17 cellular contexts compared by ENCODE assay signal in the genomic region with DNA sequence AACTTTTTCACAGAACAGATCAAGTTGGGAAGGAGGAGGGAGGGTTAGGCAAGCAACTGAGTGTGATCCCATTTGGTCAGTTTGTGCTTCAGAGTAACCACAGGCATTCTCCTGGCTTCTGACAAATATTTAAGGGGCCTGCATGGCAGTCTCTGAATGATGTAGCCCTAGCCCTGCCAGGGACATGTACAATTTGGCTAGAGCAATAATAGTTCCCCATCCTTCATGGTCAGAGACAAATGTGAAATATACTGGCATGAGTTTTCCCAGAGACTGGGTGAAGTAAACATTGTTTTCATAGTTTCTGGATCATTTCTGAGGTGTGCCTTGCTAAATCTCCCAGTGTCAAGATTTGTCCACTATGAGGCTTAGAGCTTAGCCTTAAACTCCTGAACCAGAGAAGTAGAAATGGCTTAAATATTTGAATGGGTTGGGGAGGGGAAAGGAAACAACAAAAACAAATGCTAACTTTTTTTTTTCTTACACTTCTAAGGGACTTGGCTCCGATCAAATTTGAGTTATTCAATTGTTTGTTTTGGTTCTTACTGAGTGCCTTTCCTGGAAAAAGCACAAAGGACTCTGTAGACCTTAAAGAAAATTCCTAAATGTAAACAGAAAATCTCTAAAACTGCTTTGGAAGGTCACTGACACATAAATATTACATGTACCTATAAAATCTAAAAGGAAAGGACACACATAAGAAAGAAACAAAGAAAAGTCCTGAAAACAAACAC. TPM values are rescaled to one million over a fixed set of nuclear protein-coding genes. Genes with fewer than 3 reads are reported as not detected.
A peak's percentile ranks its signal among the peaks of the same experiment; 100 is the strongest.
DNase-seq lines count a peak whose midpoint lies in the region; ATAC-seq, FAIRE-seq and TF ChIP-seq lines count a peak whose summit lies in the region.
"Had no signal": no experiment of that assay in that cellular context is flagged by ENCODE, and none has a peak within 500 bp of the region (broad histone marks: within the 10 kb centered on the region; RNA-seq: fewer than 3 reads in every experiment).

No MANE protein-coding gene starts in this region.

- H2AK9ac ChIP-seq in IMR-90 (replicated peaks; ENCODE audit: low read depth, low read length, poor library complexity), result no peak overlapping the region

- no peak for TF ChIP-seq RAD21 in IMR-90 (IDR thresholded peaks at IDR 0.05; ENCODE audit: low read length)

- POLR2A ChIA-PET in IMR-90 (lab: Charles Lee; ENCODE audit: unreplicated experiment), result no interaction called here

- no peak overlapping the region for H2AK5ac ChIP-seq in IMR-90 (ENCODE audit: low read depth, low read length)

- no peak overlapping the region for H2BK5ac ChIP-seq in IMR-90 (ENCODE audit: low read depth, low read length, poor library complexity, severe bottlenecking)

- H4K20me1 ChIP-seq in IMR-90 (ENCODE audit: insufficient read depth, low read length), result no peaks in the 10 kb centered on the region

- no peaks in the 10 kb centered on the region for H3K9me3 Mint-ChIP-seq in activated T-helper 17 cell treated with anti-CD3 and anti-CD28 coated beads, Interleukin-2, amount 50 U/mL, for 72 hours
- H3K9me3 Mint-ChIP-seq: activated T-helper 1 cell treated with anti-CD3 and anti-CD28 coated beads, Interleukin-12 subunit alpha, Interleukin-12 subunit beta, Interleukin-2, Interleukin-4 antibody, amounts not matched to agents 30 ng/mL and 10 ng/mL and 1 ng/mL, durations not matched to agents 14 hours and 24 hours and 36 hours; stimulated activated naive B cell treated with anti-CD40 and anti-IgM and Interleukin-4, amounts not matched to agents 10 μg/mL and 1 μg/mL and 100 μg/mL, for 72 hours had no signal

- no peak for TF ChIP-seq CTCF in IMR-90 (conservative IDR thresholded peaks at IDR 0.05; ENCODE audit: low read depth, low read length)
- TF ChIP-seq CTCF in choroid plexus epithelial cell (conservative IDR thresholded peaks at IDR 0.05; ENCODE audit: low read depth, low read length), result no peak
- TF ChIP-seq CTCF in lower lobe of right lung (IDR thresholded peaks at IDR 0.05), result no peak
- TF ChIP-seq CTCF in tibial artery (IDR thresholded peaks at IDR 0.05), result no peak
- TF ChIP-seq CTCF in D721Med (IDR thresholded peaks at IDR 0.05; ENCODE audit: insufficient read depth, missing control alignments), result no peak

- no peak overlapping the region for H2BK120ac ChIP-seq in IMR-90 (ENCODE audit: low read depth, low read length)

- H3K36me3 ChIP-seq in IMR-90 (ENCODE audit: control insufficient read depth, insufficient read depth, low read length) (peaks cover 2% of the 10 kb centered on the region; the same call in 1 of the 2 replicates), lower lobe of right lung (no peaks in the 10 kb centered on the region), tibial artery (peaks cover 0 to 6% (median 0%) of the 10 kb centered on the region in 3 donors), SJCRH30 (no peaks in the 10 kb centered on the region)

- H2AFZ ChIP-seq in IMR-90 (replicated peaks; ENCODE audit: low read length, poor library complexity), result no peak overlapping the region

- dilution Hi-C loops in IMR-90 (cut with HindIII; ENCODE audit: low sequenced_read_pairs, unreplicated experiment), result no loop called here

- no peak overlapping the region for H3K27ac ChIP-seq in IMR-90 (ENCODE audit: insufficient read depth, low read length)
- no peak overlapping the region for H3K27ac ChIP-seq in lower lobe of right lung
- peak overlapping the region; percentile 65 to 68 for H3K27ac ChIP-seq in tibial artery
- H3K27ac ChIP-seq in SJCRH30, result no peak overlapping the region
- H3K27ac ChIP-seq: cardiac muscle cell, epithelial cell of prostate had no signal

- H3K36me3 Mint-ChIP-seq in activated T-helper 17 cell treated with anti-CD3 and anti-CD28 coated beads, Interleukin-2, amount 50 U/mL, for 72 hours (ENCODE audit: low read depth), result no peaks in the 10 kb centered on the region

- no peak overlapping the region for H2BK15ac ChIP-seq in IMR-90 (ENCODE audit: low read depth, low read length)

- no peak overlapping the region for H4K91ac ChIP-seq in IMR-90 (ENCODE audit: insufficient read depth, low read depth, low read length)

- H3K18ac ChIP-seq in IMR-90 (ENCODE audit: low read depth, low read length), result no peak overlapping the region

- no peaks in the 10 kb centered on the region for H3K27me3 ChIP-seq in IMR-90 (ENCODE audit: control insufficient read depth, insufficient read depth, low read length)
- no peaks in the 10 kb centered on the region for H3K27me3 ChIP-seq in lower lobe of right lung (ENCODE audit: low read depth)
- H3K27me3 ChIP-seq in tibial artery, result no peaks in the 10 kb centered on the region
- H3K27me3 ChIP-seq in SJCRH30, result no peaks in the 10 kb centered on the region
- H3K27me3 ChIP-seq: cardiac muscle cell had no signal

- H3K4me1 ChIP-seq in IMR-90 (ENCODE audit: control insufficient read depth, insufficient read depth, low read length), result peaks cover 2% of the 10 kb centered on the region
- peaks cover 29% of the 10 kb centered on the region for H3K4me1 ChIP-seq in lower lobe of right lung
- H3K4me1 ChIP-seq in tibial artery, result peaks cover 0 to 43% (median 21%) of the 10 kb centered on the region in 4 donors
- no peaks in the 10 kb centered on the region for H3K4me1 ChIP-seq in SJCRH30

- H3K27ac Mint-ChIP-seq in activated T-helper 17 cell treated with anti-CD3 and anti-CD28 coated beads, Interleukin-2, amount 50 U/mL, for 72 hours, result no peak overlapping the region
- H3K27ac Mint-ChIP-seq: activated T-helper 1 cell treated with anti-CD3 and anti-CD28 coated beads, Interleukin-12 subunit alpha, Interleukin-12 subunit beta, Interleukin-2, Interleukin-4 antibody, amounts not matched to agents 30 ng/mL and 10 ng/mL and 1 ng/mL, durations not matched to agents 14 hours and 24 hours and 36 hours; stimulated activated naive B cell treated with anti-CD40 and anti-IgM and Interleukin-4, amounts not matched to agents 10 μg/mL and 1 μg/mL and 100 μg/mL, for 72 hours had no signal

- no CpG with 5 or more reads among the region's 1 CpG for WGBS in IMR-90 (ENCODE audit: extremely low coverage in 2 of 2, insufficient read length in 1 of 2), 2 experiments

- no peak overlapping the region for H4K5ac ChIP-seq in IMR-90 (ENCODE audit: low read depth, low read length)

- H3K23ac ChIP-seq in IMR-90 (ENCODE audit: low read depth, low read length), result no peak overlapping the region

- intact Hi-C loops in IMR-90 (cut with micrococcal nuclease) (loop anchor here (5.0 kb wide), 3 partner anchors 384 to 544 kb away; no protein-coding TSS in a partner anchor), lower lobe of right lung (cut with DNase I) (no loop called here), tibial artery (cut with DNase I; ENCODE audit: low total_unique reads) (loop anchor here (10.0 kb wide), 1 partner anchor 467 kb away; no protein-coding TSS in a partner anchor)

- H3K9me1 ChIP-seq in IMR-90 (ENCODE audit: insufficient read depth, low read length), result no peaks in the 10 kb centered on the region; the same call in 1 of the 2 replicates

- DNase-seq in IMR-90 (peak; percentile 71), choroid plexus epithelial cell (ENCODE audit: low read depth) (peak; percentile 82), lower lobe of right lung (no peak), tibial artery (peak in 1 of 2 donors; percentile 55), SJCRH30 (no peak), D721Med (ENCODE audit: insufficient read length, low spot score) (no peak)
- DNase-seq: activated CD4-positive, alpha-beta T cell treated with anti-CD3 and anti-CD28 coated beads, Interleukin-2, amount 50 U/mL, for 1 hour; NCI-H1694 treated with DMSO at 0.1 percent for 48 hours; RPMI8226; stimulated activated CD4-positive, alpha-beta T cell treated with anti-CD3 and anti-CD28 coated beads, Interleukin-4, amount 100 ng/mL, for 4 hours; stimulated activated naive B cell treated with anti-CD40 and anti-IgM and Interleukin-4, amounts not matched to agents 10 μg/mL and 1 μg/mL and 100 μg/mL, for 72 hours had no signal

- no peak overlapping the region for H2BK20ac ChIP-seq in IMR-90 (ENCODE audit: low read depth, low read length)

- H3K27me3 Mint-ChIP-seq in activated T-helper 17 cell treated with anti-CD3 and anti-CD28 coated beads, Interleukin-2, amount 50 U/mL, for 72 hours, result peaks cover 17% of the 10 kb centered on the region
- H3K27me3 Mint-ChIP-seq: stimulated activated naive B cell treated with anti-CD40 and anti-IgM and Interleukin-4, amounts not matched to agents 10 μg/mL and 1 μg/mL and 100 μg/mL, for 72 hours had no signal

- no peak overlapping the region for H3K4me3 Mint-ChIP-seq in activated T-helper 17 cell treated with anti-CD3 and anti-CD28 coated beads, Interleukin-2, amount 50 U/mL, for 72 hours
- H3K4me3 Mint-ChIP-seq: activated T-helper 1 cell treated with anti-CD3 and anti-CD28 coated beads, Interleukin-12 subunit alpha, Interleukin-12 subunit beta, Interleukin-2, Interleukin-4 antibody, amounts not matched to agents 30 ng/mL and 10 ng/mL and 1 ng/mL, durations not matched to agents 14 hours and 24 hours and 36 hours; stimulated activated naive B cell treated with anti-CD40 and anti-IgM and Interleukin-4, amounts not matched to agents 10 μg/mL and 1 μg/mL and 100 μg/mL, for 72 hours had no signal

- ATAC-seq in IMR-90 (ENCODE audit: low read depth) (peak; percentile 92), lower lobe of right lung (peak; percentile 70 to 74), HG03432 (IDR thresholded peaks at IDR 0.05; ENCODE audit: unreplicated experiment) (no peak)
- ATAC-seq in activated T-helper 17 cell treated with anti-CD3 and anti-CD28 coated beads, Interleukin-2, amount 50 U/mL, for 72 hours (replicated peaks), result no peak
- ATAC-seq: stimulated activated naive B cell treated with anti-CD40 and anti-IgM and Interleukin-4, amounts not matched to agents 10 μg/mL and 1 μg/mL and 100 μg/mL, for 72 hours had no signal

- CTCF ChIA-PET in IMR-90 (lab: Yijun Ruan, JAX), result interaction anchor here (0.9 to 2.5 kb wide), 2 partner anchors 24 to 26 kb away, joined by 3 to 7 read pairs; no protein-coding TSS in a partner anchor

- no peak overlapping the region for H3K4me3 ChIP-seq in IMR-90 (ENCODE audit: insufficient read depth, low read depth, low read length)
- H3K4me3 ChIP-seq in choroid plexus epithelial cell (ENCODE audit: low read depth, low read length), result no peak overlapping the region
- no peak overlapping the region for H3K4me3 ChIP-seq in lower lobe of right lung
- H3K4me3 ChIP-seq in tibial artery, result no peak overlapping the region
- no peak overlapping the region for H3K4me3 ChIP-seq in SJCRH30
- H3K4me3 ChIP-seq: cardiac muscle cell had no signal

- H3K14ac ChIP-seq in IMR-90 (replicated peaks; ENCODE audit: low read depth, low read length), result no peak overlapping the region

- no peak overlapping the region for H3K4ac ChIP-seq in IMR-90 (ENCODE audit: low read depth, low read length)

- in situ Hi-C loops in IMR-90 (cut with MboI; ENCODE audit: low sequenced_read_pairs), result loop anchor here (5.0 kb wide), 1 partner anchor 81 kb away; no protein-coding TSS in a partner anchor

- no peak for TF ChIP-seq POLR2A in IMR-90 (IDR thresholded peaks at IDR 0.05; ENCODE audit: low read depth, low read length)

- H3K9ac ChIP-seq in IMR-90 (ENCODE audit: low read depth, low read length), result no peak overlapping the region

- H3K4me2 ChIP-seq in IMR-90 (ENCODE audit: low read depth, low read length), result no peak overlapping the region

- no peak overlapping the region for H4K8ac ChIP-seq in IMR-90 (ENCODE audit: low read depth in 2 of 2, low read length in 2 of 2)

- no peaks in the 10 kb centered on the region for H3K9me3 ChIP-seq in IMR-90 (ENCODE audit: control insufficient read depth, insufficient read depth, low read length)
- no peaks in the 10 kb centered on the region for H3K9me3 ChIP-seq in lower lobe of right lung
- no peaks in the 10 kb centered on the region for H3K9me3 ChIP-seq in tibial artery
- H3K9me3 ChIP-seq in SJCRH30 (replicated peaks), result no peaks in the 10 kb centered on the region

- H3K4me1 Mint-ChIP-seq in activated T-helper 17 cell treated with anti-CD3 and anti-CD28 coated beads, Interleukin-2, amount 50 U/mL, for 72 hours, result no peaks in the 10 kb centered on the region
- H3K4me1 Mint-ChIP-seq: stimulated activated naive B cell treated with anti-CD40 and anti-IgM and Interleukin-4, amounts not matched to agents 10 μg/mL and 1 μg/mL and 100 μg/mL, for 72 hours had no signal

- no peak overlapping the region for H3K56ac ChIP-seq in IMR-90 (ENCODE audit: extremely low read depth, insufficient read depth, low read length)

- no peaks in the 10 kb centered on the region for H3K79me1 ChIP-seq in IMR-90 (ENCODE audit: low read depth in 1 of 2, low read length in 2 of 2)

- no peak for FAIRE-seq in D721Med (lab: Jason Lieb, UNC)

- BruUV-seq in IMR-90 (replicated peaks; lab: Mats Ljungman, UMichigan), result no TSS peak

RNA-seq across cellular contexts. Expression of gene UBE2U, which starts 41.9 kb away (rescaled TPM):
- total RNA-seq in IMR-90 (2012; rRNA removed) (not detected in 2 replicates), lower lobe of right lung (not detected)
- not detected in 2 replicates for polyA plus RNA-seq in IMR-90 (2012; rRNA removed)
- not detected in 2 replicates for polyA plus RNA-seq in IMR-90 (2012; cell fraction: cytosol; rRNA removed)
- not detected in 2 replicates for polyA plus RNA-seq in IMR-90 (2012; cell fraction: nucleus; rRNA removed; ENCODE audit: low replicate concordance)
- not detected for total RNA-seq in activated T-helper 17 cell treated with anti-CD3 and anti-CD28 coated beads, Interleukin-2, amount 50 U/mL, for 72 hours
- total RNA-seq in SJCRH30 (2014; rRNA removed; shearing (Covaris generic)), result not detected in 2 replicates
- total RNA-seq: activated T-helper 1 cell treated with anti-CD3 and anti-CD28 coated beads, Interleukin-12 subunit alpha, Interleukin-12 subunit beta, Interleukin-2, Interleukin-4 antibody, amounts not matched to agents 30 ng/mL and 10 ng/mL and 1 ng/mL, durations not matched to agents 14 hours and 24 hours and 36 hours; cardiac muscle cell; mucosa of gallbladder had no signal
- polyA plus RNA-seq: cardiac muscle cell had no signal

Comparison
In these comparisons a context has a peak if more than half of its experiments do, and no peak if none do; other contexts are left out.
1. ATAC-seq: peak in IMR-90 (single experiment) and lower lobe of right lung (2 of 2); none in activated T-helper 17 cell treated with anti-CD3 and anti-CD28 coated beads, Interleukin-2, amount 50 U/mL, for 72 hours (single experiment) and HG03432 (single experiment).
2. DNase-seq: peak in IMR-90 (single experiment) and choroid plexus epithelial cell (single experiment); none in lower lobe of right lung (single experiment), SJCRH30 (0 of 2) and D721Med (single experiment).
3. H3K27ac ChIP-seq: peak in tibial artery (2 of 2); none in IMR-90 (single experiment), lower lobe of right lung (single experiment) and SJCRH30 (single experiment).